19 cellular contexts compared by ENCODE assay signal in genomic region chr4:110092646-110093045, GRCh38.
DNase-seq lines count a peak whose midpoint lies in the region; ATAC-seq, FAIRE-seq and TF ChIP-seq lines count a peak whose summit lies in the region.
"Had no signal": no experiment of that assay in that cellular context is flagged by ENCODE, and none has a peak within 500 bp of the region (broad histone marks: within the 10 kb centered on the region; RNA-seq: fewer than 3 reads in every experiment).

No MANE protein-coding gene starts in this region.

- TF ChIP-seq POLR2A in K562 (conservative IDR thresholded peaks at IDR 0.05) = no peak

- H2AFZ ChIP-seq in mammary epithelial cell (ENCODE audit: low read depth, low read length) (no peak overlapping the region), K562 (ENCODE audit: low read depth, low read length) (no peak overlapping the region)

- POLR2A ChIA-PET in MCF 10A (lab: Yijun Ruan, JAX) (interaction anchor here (1.1 to 2.5 kb wide), 3 partner anchors 14 to 106 kb away, joined by 3 to 10 read pairs (median 9); partner anchors contain the start of gene ELOVL6), K562 (lab: Yijun Ruan, JAX) (no interaction called here)
- POLR2A ChIA-PET in naive thymus-derived CD4-positive, alpha-beta T cell (lab: Charles Lee) = no interaction called here

- WGBS in mammary epithelial cell (ENCODE audit: low coverage, missing lambda C conversion rate) = 93% methylated on average over 4 of the region's 4 CpGs
- WGBS in K562 (ENCODE audit: insufficient coverage, low coverage, missing lambda C conversion rate) = 84% methylated on average over 4 of the region's 4 CpGs

- ATAC-seq in K562 (no peak), HG02571 (IDR thresholded peaks at IDR 0.05; ENCODE audit: unreplicated experiment) (no peak), GM18511 (IDR thresholded peaks at IDR 0.05; ENCODE audit: unreplicated experiment) (no peak)
- ATAC-seq in naive thymus-derived CD4-positive, alpha-beta T cell = no peak
- ATAC-seq: A549 had no signal

- H4K20me1 ChIP-seq in mammary epithelial cell (ENCODE audit: insufficient read depth, low read length) (no peaks in the 10 kb centered on the region), K562 (replicated peaks; ENCODE audit: control insufficient read depth, insufficient read depth, low read length) (no peaks in the 10 kb centered on the region)
- H4K20me1 ChIP-seq: BLaER1 had no signal

- no peaks in the 10 kb centered on the region for H3K9me1 ChIP-seq in K562 (ENCODE audit: control insufficient read depth, insufficient read depth, low read length)

- intact Hi-C loops in MCF 10A (cut with micrococcal nuclease) = no loop called here
- intact Hi-C loops in mammary epithelial cell (cut with micrococcal nuclease) = no loop called here
- intact Hi-C loops in K562 (cut with micrococcal nuclease) = no loop called here
- intact Hi-C loops in naive thymus-derived CD4-positive, alpha-beta T cell (cut with micrococcal nuclease) = no loop called here

- FAIRE-seq in K562 (lab: Jason Lieb, UNC) = peak; percentile 37
- peak; percentile 30 for FAIRE-seq in islet of Langerhans (lab: Jason Lieb, UNC)
- FAIRE-seq: A549, GM12892, GM18507, H1 had no signal

- H3K4me1 ChIP-seq in mammary epithelial cell (ENCODE audit: insufficient read depth, low read length) (peaks cover 49% of the 10 kb centered on the region), K562 (replicated peaks in 1 of 2; ENCODE audit: control insufficient read depth in 2 of 2, insufficient read depth in 2 of 2, low read length in 2 of 2) (peaks cover 0 to 18% of the 10 kb centered on the region in 2 experiments; a peak in 3 of 5 replicates)
- H3K4me1 ChIP-seq in naive thymus-derived CD4-positive, alpha-beta T cell (ENCODE audit: control insufficient read depth in 2 of 2, insufficient read depth in 2 of 2, low read length in 2 of 2) = no peaks in the 10 kb centered on the region

- no peak overlapping the region for H3K4me2 ChIP-seq in mammary epithelial cell (ENCODE audit: insufficient read depth, low read depth, low read length)
- H3K4me2 ChIP-seq in K562 (ENCODE audit: insufficient read depth, low read length) = no peak overlapping the region
- H3K4me2 ChIP-seq: BLaER1 had no signal

- H3K9me3 ChIP-seq in mammary epithelial cell (replicated peaks; ENCODE audit: insufficient read depth, low read length) (no peaks in the 10 kb centered on the region), K562 (replicated peaks; ENCODE audit: control insufficient read depth, insufficient read depth, low read depth, low read length) (no peaks in the 10 kb centered on the region)
- no peaks in the 10 kb centered on the region for H3K9me3 ChIP-seq in naive thymus-derived CD4-positive, alpha-beta T cell (ENCODE audit: control insufficient read depth in 2 of 3, low read length in 3 of 3)
- H3K9me3 ChIP-seq: A549, BLaER1 had no signal

- H3K36me3 ChIP-seq in mammary epithelial cell (ENCODE audit: insufficient read depth, low read length) (no peaks in the 10 kb centered on the region), K562 (ENCODE audit: control insufficient read depth, insufficient read depth, low read length) (peaks cover 26% of the 10 kb centered on the region)
- no peaks in the 10 kb centered on the region for H3K36me3 ChIP-seq in naive thymus-derived CD4-positive, alpha-beta T cell (ENCODE audit: control insufficient read depth in 2 of 3, insufficient read depth in 3 of 3, low read length in 3 of 3)

- in situ Hi-C loops in mammary epithelial cell (cut with MboI; ENCODE audit: low sequenced_read_pairs in 2 of 2) (no loop called here), K562 (cut with MboI) (no loop called here)

- TF ChIP-seq EP300 in K562 (IDR thresholded peaks at IDR 0.05; ENCODE audit: low read length) = no peak

- H3K4me3 ChIP-seq in mammary epithelial cell (replicated peaks in 1 of 3; ENCODE audit: insufficient read depth in 1 of 3, low read depth in 2 of 3, low read length in 3 of 3) (no peak overlapping the region), K562 (no peak overlapping the region)
- H3K4me3 ChIP-seq in naive thymus-derived CD4-positive, alpha-beta T cell (ENCODE audit: low read length) = no peak overlapping the region
- H3K4me3 ChIP-seq: A549, BLaER1 had no signal

- H3K27ac ChIP-seq in mammary epithelial cell (ENCODE audit: insufficient read depth, low read depth, low read length) = no peak overlapping the region
- H3K27ac ChIP-seq in K562 (ENCODE audit: extremely low read depth, low read depth, low read length) = no peak overlapping the region
- H3K27ac ChIP-seq in naive thymus-derived CD4-positive, alpha-beta T cell (ENCODE audit: low read depth, low read length) = no peak overlapping the region
- H3K27ac ChIP-seq: 22Rv1, BLaER1 had no signal

- TF ChIP-seq CTCF in MCF 10A (IDR thresholded peaks at IDR 0.05; ENCODE audit: unreplicated experiment) (no peak), mammary epithelial cell (conservative IDR thresholded peaks at IDR 0.05 in 1 of 2, IDR thresholded peaks at IDR 0.05 in 1 of 2; ENCODE audit: extremely low read depth in 1 of 2, insufficient read depth in 1 of 2, low read depth in 1 of 2, low read length in 2 of 2) (no peak), K562 (IDR thresholded peaks at IDR 0.05 in 2 of 3, conservative IDR thresholded peaks at IDR 0.05 in 1 of 3; ENCODE audit: insufficient read depth in 2 of 3, low read depth in 1 of 3, low read length in 3 of 3) (no peak)

- no peaks in the 10 kb centered on the region for H3K27me3 ChIP-seq in mammary epithelial cell (ENCODE audit: insufficient read depth, low read length)
- no peaks in the 10 kb centered on the region for H3K27me3 ChIP-seq in K562 (ENCODE audit: control insufficient read depth in 2 of 2, insufficient read depth in 2 of 2, low read length in 2 of 2)
- no peaks in the 10 kb centered on the region for H3K27me3 ChIP-seq in naive thymus-derived CD4-positive, alpha-beta T cell (ENCODE audit: control insufficient read depth in 2 of 2, insufficient read depth in 2 of 2, low read length in 2 of 2)
- H3K27me3 ChIP-seq: BLaER1 had no signal

- no peak overlapping the region for H3K4me3 Mint-ChIP-seq in MCF 10A (ENCODE audit: unreplicated experiment)
- no peak overlapping the region for H3K4me3 Mint-ChIP-seq in naive thymus-derived CD4-positive, alpha-beta T cell
- H3K4me3 Mint-ChIP-seq: CD14-positive monocyte; CD4-positive, alpha-beta memory T cell; H9 had no signal

- H3K9ac ChIP-seq in mammary epithelial cell (ENCODE audit: insufficient read depth, low read length) = no peak overlapping the region
- H3K9ac ChIP-seq in K562 (ENCODE audit: insufficient read depth in 1 of 2, low read depth in 2 of 2, low read length in 2 of 2) = no peak overlapping the region
- H3K9ac ChIP-seq: BLaER1 had no signal

- peak overlapping the region; percentile 86 for H3K27ac Mint-ChIP-seq in MCF 10A (ENCODE audit: low read depth, unreplicated experiment)
- no peak overlapping the region for H3K27ac Mint-ChIP-seq in naive thymus-derived CD4-positive, alpha-beta T cell
- H3K27ac Mint-ChIP-seq: CD14-positive monocyte, H9 had no signal

- BruUV-seq in MCF 10A (replicated peaks; lab: Mats Ljungman, UMichigan) (no TSS peak), mammary epithelial cell (replicated peaks; lab: Mats Ljungman, UMichigan) (no TSS peak), K562 (replicated peaks; lab: Mats Ljungman, UMichigan) (no TSS peak)

- CTCF ChIA-PET in MCF 10A (lab: Yijun Ruan, JAX) = interaction anchor here (0.7 to 1.3 kb wide), 3 partner anchors 12 to 102 kb away, joined by 3 to 5 read pairs (median 4); no protein-coding TSS in a partner anchor
- CTCF ChIA-PET in mammary epithelial cell (lab: Charles Lee; ENCODE audit: low non-redundant PET) = no interaction called here
- CTCF ChIA-PET in K562 (lab: Yijun Ruan, JAX; ENCODE audit: low intra/inter-chr PET ratio) = no interaction called here
- CTCF ChIA-PET in naive thymus-derived CD4-positive, alpha-beta T cell (lab: Charles Lee) = no interaction called here

- no peaks in the 10 kb centered on the region for H3K9me3 Mint-ChIP-seq in MCF 10A (ENCODE audit: unreplicated experiment)
- H3K9me3 Mint-ChIP-seq in naive thymus-derived CD4-positive, alpha-beta T cell = peaks cover 0 to 3% (median 0%) of the 10 kb centered on the region in 11 donors
- H3K9me3 Mint-ChIP-seq: CD4-positive, alpha-beta memory T cell; H9 had no signal

- dilution Hi-C loops in mammary epithelial cell (cut with HindIII; ENCODE audit: low sequenced_read_pairs) = no loop called here

- DNase-seq in MCF 10A (ENCODE audit: unreplicated experiment) (no peak), mammary epithelial cell (no peak), K562 (ENCODE audit: extremely low read depth in 1 of 4, low spot score in 3 of 4) (no peak)
- DNase-seq in naive thymus-derived CD4-positive, alpha-beta T cell = no peak
- DNase-seq: CD4-positive, alpha-beta memory T cell; DMS153; DMS79; GDM1; H9 had no signal

- H3K79me2 ChIP-seq in mammary epithelial cell (ENCODE audit: insufficient read depth, low read length) = peaks cover 36% of the 10 kb centered on the region
- peaks cover 11% of the 10 kb centered on the region; the same call in 2 of the 3 replicates for H3K79me2 ChIP-seq in K562 (ENCODE audit: control insufficient read depth, insufficient read depth, low read length)

- peaks cover 6% of the 10 kb centered on the region for H3K36me3 Mint-ChIP-seq in MCF 10A (ENCODE audit: insufficient read depth, unreplicated experiment)
- peaks cover 0 to 29% (median 4%) of the 10 kb centered on the region in 5 donors for H3K36me3 Mint-ChIP-seq in naive thymus-derived CD4-positive, alpha-beta T cell
- H3K36me3 Mint-ChIP-seq: CD14-positive monocyte had no signal

- peaks cover 27% of the 10 kb centered on the region for H3K4me1 Mint-ChIP-seq in MCF 10A (ENCODE audit: insufficient read depth, unreplicated experiment)
- H3K4me1 Mint-ChIP-seq in naive thymus-derived CD4-positive, alpha-beta T cell = peaks cover 5 to 47% (median 15%) of the 10 kb centered on the region in 7 donors
- H3K4me1 Mint-ChIP-seq: CD14-positive monocyte had no signal

- H3K27me3 Mint-ChIP-seq in MCF 10A (ENCODE audit: insufficient read depth, unreplicated experiment) = no peaks in the 10 kb centered on the region
- H3K27me3 Mint-ChIP-seq in naive thymus-derived CD4-positive, alpha-beta T cell = peaks cover 0 to 4% (median 0%) of the 10 kb centered on the region in 5 donors
- H3K27me3 Mint-ChIP-seq: CD4-positive, alpha-beta memory T cell had no signal

- no peak for TF ChIP-seq RAD21 in K562 (CRISPR knock-in tag; conservative IDR thresholded peaks at IDR 0.05 in 1 of 2, IDR thresholded peaks at IDR 0.05 in 1 of 2)

TF ChIP-seq in K562, 482 proteins besides CTCF, POLR2A, EP300 and RAD21 (continues in another document):
- TF ChIP-seq CREB5 (CRISPR knock-in tag; IDR thresholded peaks at IDR 0.05) (no peak), HLTF (IDR thresholded peaks at IDR 0.05) (no peak)
